In genomic region chr2:85230637-85231036, GRCh38 we compare ENCODE assay signal across 11 cellular contexts.
DNase-seq lines count a peak whose midpoint lies in the region; ATAC-seq and TF ChIP-seq lines count a peak whose summit lies in the region.
"Had no signal": no experiment of that assay in that cellular context is flagged by ENCODE, and none has a peak within 500 bp of the region (broad histone marks: within the 10 kb centered on the region; RNA-seq: fewer than 3 reads in every experiment).

No MANE protein-coding gene starts in this region.

- no peak overlapping the region for H3K4me3 ChIP-seq in osteoblast (ENCODE audit: insufficient read depth, low read length)
- H3K4me3 ChIP-seq: BLaER1 treated with 17β-estradiol and CSF1 and Interleukin-3, amounts not matched to agents 10 nM and 100 nM had no signal

- no peak overlapping the region for H3K27ac ChIP-seq in osteoblast (ENCODE audit: low read depth, low read length)
- H3K27ac ChIP-seq: BLaER1 treated with 17β-estradiol and CSF1 and Interleukin-3, amounts not matched to agents 10 nM and 100 nM had no signal

- no peak overlapping the region for H3K4me2 ChIP-seq in osteoblast (ENCODE audit: insufficient read depth, low read length)
- H3K4me2 ChIP-seq: BLaER1 treated with 17β-estradiol and CSF1 and Interleukin-3, amounts not matched to agents 10 nM and 100 nM had no signal

- no peaks in the 10 kb centered on the region for H3K36me3 ChIP-seq in osteoblast (ENCODE audit: insufficient read depth, low read length)
- H3K36me3 ChIP-seq: BLaER1 treated with 17β-estradiol and CSF1 and Interleukin-3, amounts not matched to agents 10 nM and 100 nM had no signal

- H2AFZ ChIP-seq in osteoblast (ENCODE audit: low read length): no peak overlapping the region

- peaks cover 23% of the 10 kb centered on the region for H4K20me1 ChIP-seq in osteoblast (ENCODE audit: insufficient read depth, low read length)
- H4K20me1 ChIP-seq: BLaER1 treated with 17β-estradiol and CSF1 and Interleukin-3, amounts not matched to agents 10 nM and 100 nM had no signal

- H3K27me3 ChIP-seq in osteoblast (ENCODE audit: insufficient read depth, low read length): no peaks in the 10 kb centered on the region
- H3K27me3 ChIP-seq: BLaER1 treated with 17β-estradiol and CSF1 and Interleukin-3, amounts not matched to agents 10 nM and 100 nM had no signal

- ATAC-seq in Right ventricle myocardium superior (ENCODE audit: poor library complexity): peak; percentile 70
- peak; percentile 60 for ATAC-seq in left ventricle myocardium superior
- peak; percentile 58 for ATAC-seq in sciatic nerve
- no peak for ATAC-seq in GM18858 (IDR thresholded peaks at IDR 0.05; ENCODE audit: unreplicated experiment)

- intact Hi-C loops in Right ventricle myocardium superior (cut with DNase I) (loop anchor here (5.0 kb wide), 1 partner anchor 83 kb away; no protein-coding TSS in a partner anchor), cardiac septum (cut with DNase I) (no loop called here), left ventricle myocardium superior (cut with micrococcal nuclease) (no loop called here), sciatic nerve (cut with DNase I) (no loop called here)

- DNase-seq in Right ventricle myocardium superior: no peak
- no peak for DNase-seq in cardiac septum (ENCODE audit: low spot score)
- DNase-seq in left ventricle myocardium superior: no peak
- no peak for DNase-seq in sciatic nerve (ENCODE audit: low spot score)
- DNase-seq in activated naive CD4-positive, alpha-beta T cell treated with anti-CD3 and anti-CD28 coated beads, Interleukin-2, amount 50 U/mL, for 16 hours: no peak
- DNase-seq in osteoblast (ENCODE audit: insufficient read length, low spot score, missing footprints): no peak
- DNase-seq: 8988T, AML-193, GF-D8 had no signal

- no peak for TF ChIP-seq CTCF in osteoblast (IDR thresholded peaks at IDR 0.05; ENCODE audit: extremely low read depth, low read depth, low read length)

- H3K79me2 ChIP-seq in osteoblast (ENCODE audit: insufficient read depth, low read length): peaks cover 12% of the 10 kb centered on the region

- no peaks in the 10 kb centered on the region for H3K9me3 ChIP-seq in osteoblast (ENCODE audit: low read depth, low read length)
- H3K9me3 ChIP-seq: BLaER1 treated with 17β-estradiol and CSF1 and Interleukin-3, amounts not matched to agents 10 nM and 100 nM had no signal

- H3K4me1 ChIP-seq in osteoblast (ENCODE audit: insufficient read depth, low read length): no peaks in the 10 kb centered on the region
